ENCODE assay signal across 13 cellular contexts in genomic region chr2:30688956-30689401, GRCh38.
DNase-seq lines count a peak whose midpoint lies in the region; ATAC-seq and TF ChIP-seq lines count a peak whose summit lies in the region.
"Had no signal": no experiment of that assay in that cellular context is flagged by ENCODE, and none has a peak within 500 bp of the region (broad histone marks: within the 10 kb centered on the region; RNA-seq: fewer than 3 reads in every experiment).

No MANE protein-coding gene starts in this region.

- peak overlapping the region; percentile 31 for H2AFZ ChIP-seq in mammary epithelial cell (ENCODE audit: low read depth, low read length)

- no peak overlapping the region for H3K9ac ChIP-seq in mammary epithelial cell (ENCODE audit: insufficient read depth, low read length)

- no TSS peak for BruUV-seq in mammary epithelial cell (replicated peaks; lab: Mats Ljungman, UMichigan)

- no peaks in the 10 kb centered on the region for H3K79me2 ChIP-seq in mammary epithelial cell (ENCODE audit: insufficient read depth, low read length)

- in situ Hi-C loops in mammary epithelial cell (cut with MboI; ENCODE audit: low sequenced_read_pairs in 2 of 2): no loop called here

- H3K4me1 ChIP-seq in mammary epithelial cell (ENCODE audit: insufficient read depth, low read length) (no peaks in the 10 kb centered on the region), lower lobe of right lung (peaks cover 12% of the 10 kb centered on the region), suprapubic skin (peaks cover 17% of the 10 kb centered on the region)

- no peak for TF ChIP-seq EP300 in suprapubic skin (IDR thresholded peaks at IDR 0.05)

- H3K27me3 ChIP-seq in mammary epithelial cell (ENCODE audit: insufficient read depth, low read length) (peaks cover 2% of the 10 kb centered on the region), lower lobe of right lung (ENCODE audit: low read depth) (no peaks in the 10 kb centered on the region), suprapubic skin (no peaks in the 10 kb centered on the region)

- H3K9me3 ChIP-seq in mammary epithelial cell (replicated peaks; ENCODE audit: insufficient read depth, low read length): no peaks in the 10 kb centered on the region
- no peaks in the 10 kb centered on the region for H3K9me3 ChIP-seq in lower lobe of right lung
- no peaks in the 10 kb centered on the region for H3K9me3 ChIP-seq in suprapubic skin

- dilution Hi-C loops in mammary epithelial cell (cut with HindIII; ENCODE audit: low sequenced_read_pairs): loop anchor here (10.0 kb wide), 1 partner anchor 504 kb away; no protein-coding TSS in a partner anchor

- ATAC-seq in lower lobe of right lung: no peak
- ATAC-seq: K562 had no signal

- no peaks in the 10 kb centered on the region for H3K36me3 ChIP-seq in mammary epithelial cell (ENCODE audit: insufficient read depth, low read length)
- no peaks in the 10 kb centered on the region for H3K36me3 ChIP-seq in lower lobe of right lung
- H3K36me3 ChIP-seq in suprapubic skin: no peaks in the 10 kb centered on the region

- peak; percentile 49 for DNase-seq in NCI-H2081 treated with DMSO at 0.1 percent for 48 hours (lab: John Stamatoyannopoulos, UW)
- no peak for DNase-seq in mammary epithelial cell
- no peak for DNase-seq in lower lobe of right lung
- DNase-seq in suprapubic skin (ENCODE audit: low spot score in 2 of 2): peak in 1 of 2 donors; percentile 52
- DNase-seq in EL: no peak
- no peak for DNase-seq in SKM-1 treated with dmso at 0.1 percent for 144 hours (lab: John Stamatoyannopoulos, UW; ENCODE audit: unreplicated experiment)
- DNase-seq in NCI-H226: no peak
- DNase-seq: activated CD4-positive, alpha-beta T cell treated with anti-CD3 and anti-CD28 coated beads, Interleukin-2, amount 50 U/mL, for 1 hour; activated effector memory CD4-positive, alpha-beta T cell treated with anti-CD3 and anti-CD28 coated beads, Interleukin-2, amount 50 U/mL, for 16 hours; CD8-positive, alpha-beta memory T cell; central memory CD4-positive, alpha-beta T cell; NCI-H2029 treated with DMSO at 0.1 percent for 48 hours had no signal

- no peak overlapping the region for H3K4me3 ChIP-seq in mammary epithelial cell (replicated peaks in 1 of 3; ENCODE audit: insufficient read depth in 1 of 3, low read depth in 2 of 3, low read length in 3 of 3)
- H3K4me3 ChIP-seq in lower lobe of right lung: no peak overlapping the region
- H3K4me3 ChIP-seq in suprapubic skin: no peak overlapping the region
- H3K4me3 ChIP-seq: K562 had no signal

- H3K4me2 ChIP-seq in mammary epithelial cell (ENCODE audit: insufficient read depth, low read depth, low read length): no peak overlapping the region

- no peak overlapping the region for H3K27ac ChIP-seq in mammary epithelial cell (ENCODE audit: insufficient read depth, low read depth, low read length)
- H3K27ac ChIP-seq in lower lobe of right lung: peak overlapping the region; percentile 61
- peak overlapping the region; percentile 88 for H3K27ac ChIP-seq in suprapubic skin

- H4K20me1 ChIP-seq in mammary epithelial cell (ENCODE audit: insufficient read depth, low read length): no peaks in the 10 kb centered on the region

- WGBS in mammary epithelial cell (ENCODE audit: low coverage, missing lambda C conversion rate): 31% methylated on average over 3 of the region's 4 CpGs
- WGBS in suprapubic skin: 42% methylated on average over 3 of the region's 4 CpGs

- CTCF ChIA-PET in mammary epithelial cell (lab: Charles Lee; ENCODE audit: low non-redundant PET): no interaction called here

- TF ChIP-seq CTCF in mammary epithelial cell (conservative IDR thresholded peaks at IDR 0.05 in 1 of 2, IDR thresholded peaks at IDR 0.05 in 1 of 2; ENCODE audit: extremely low read depth in 1 of 2, insufficient read depth in 1 of 2, low read depth in 1 of 2, low read length in 2 of 2) (no peak), lower lobe of right lung (IDR thresholded peaks at IDR 0.05) (no peak), suprapubic skin (IDR thresholded peaks at IDR 0.05) (no peak)

- no peak for TF ChIP-seq POLR2A in suprapubic skin (IDR thresholded peaks at IDR 0.05)

- intact Hi-C loops in mammary epithelial cell (cut with micrococcal nuclease) (no loop called here), lower lobe of right lung (cut with DNase I) (no loop called here)
